Comparison of ENCODE assay signal across 8 cellular contexts in the genomic region with DNA sequence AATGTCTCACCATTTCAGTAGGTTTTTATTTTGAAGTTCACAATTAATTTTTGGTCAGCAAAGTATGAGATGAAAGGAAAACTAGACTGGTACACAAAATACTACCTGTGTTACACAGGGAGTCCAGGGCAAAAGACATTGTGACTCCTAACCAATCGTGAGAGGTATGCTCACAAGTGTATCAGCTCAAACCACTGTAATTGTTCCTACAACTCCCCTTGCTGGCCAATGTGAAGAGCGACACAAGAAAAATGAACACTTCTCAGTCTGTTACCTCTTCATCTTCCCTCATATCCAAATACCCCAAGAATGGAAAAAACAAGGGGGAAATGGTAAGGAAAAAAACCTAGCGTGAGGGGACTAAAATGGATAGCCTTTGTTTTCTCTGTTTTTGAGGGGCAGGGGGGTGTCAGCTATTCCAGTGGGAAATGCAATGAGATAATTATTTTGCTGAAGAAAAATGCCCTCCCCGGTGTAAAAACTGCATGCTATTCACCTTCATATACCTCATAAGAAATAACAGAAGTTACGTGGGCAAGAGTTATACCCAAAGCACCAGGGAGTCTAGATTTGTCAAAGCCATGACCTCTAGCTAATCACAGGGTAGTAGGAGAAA. TPM values are rescaled to one million over a fixed set of nuclear protein-coding genes. Genes with fewer than 3 reads are reported as not detected.
DNase-seq lines count a peak whose midpoint lies in the region; ATAC-seq and TF ChIP-seq lines count a peak whose summit lies in the region.

No MANE protein-coding gene starts in this region.

- 25 to 27% methylated on average over 5 of the region's 5 CpGs for WGBS in body of pancreas, 2 donors

- intact Hi-C loops in body of pancreas (cut with DNase I), result no loop called here

- peak; percentile 68 for ATAC-seq in GM18511 (IDR thresholded peaks at IDR 0.05; ENCODE audit: unreplicated experiment)
- peak; percentile 46 for ATAC-seq in HG03025 (IDR thresholded peaks at IDR 0.05; ENCODE audit: low FRiP score, unreplicated experiment)
- peak; percentile 79 for ATAC-seq in body of pancreas
- ATAC-seq in memory B cell (ENCODE audit: low read depth), result peak; percentile 8

- peak; percentile 60 for TF ChIP-seq CTCF in BE2C (IDR thresholded peaks at IDR 0.05; ENCODE audit: low read depth, low read length)
- TF ChIP-seq CTCF in body of pancreas (IDR thresholded peaks at IDR 0.05), result peak; percentile 33 to 85 (median 78)
- TF ChIP-seq CTCF in coronary artery (IDR thresholded peaks at IDR 0.05), result no peak

- peaks cover 5% of the 10 kb centered on the region for H3K4me1 Mint-ChIP-seq in memory B cell

- H3K36me3 ChIP-seq in BE2C (no peaks in the 10 kb centered on the region), body of pancreas (replicated peaks in 1 of 2; ENCODE audit: insufficient read depth in 1 of 2, low read depth in 2 of 2) (no peaks in the 10 kb centered on the region)

- H3K9me3 ChIP-seq in BE2C, result no peaks in the 10 kb centered on the region
- no peaks in the 10 kb centered on the region for H3K9me3 ChIP-seq in body of pancreas

- H3K4me1 ChIP-seq in BE2C (no peaks in the 10 kb centered on the region), body of pancreas (peaks cover 27% of the 10 kb centered on the region)

- peak overlapping the region; percentile 2 to 74 (median 53) for H3K27ac ChIP-seq in body of pancreas
- no peak overlapping the region for H3K27ac ChIP-seq in coronary artery

- no peak overlapping the region for H3K27ac Mint-ChIP-seq in memory B cell

- DNase-seq in BE2C (no peak), NCI-H2196 treated with DMSO at 0.1 percent for 48 hours (lab: John Stamatoyannopoulos, UW; ENCODE audit: unreplicated experiment) (peak; percentile 72), body of pancreas (peak; percentile 25 to 65 (median 42)), memory B cell (ENCODE audit: low spot score in 2 of 2) (peak in 1 of 2 donors; percentile 6), foreskin melanocyte (no peak), coronary artery (ENCODE audit: low spot score) (no peak)

- H3K4me3 ChIP-seq in BE2C (ENCODE audit: low read depth, low read length) (no peak overlapping the region), body of pancreas (no peak overlapping the region), coronary artery (no peak overlapping the region)

- TF ChIP-seq POLR2A in body of pancreas (IDR thresholded peaks at IDR 0.05), result no peak

- H3K4me3 Mint-ChIP-seq in memory B cell, result no peak overlapping the region

- no peaks in the 10 kb centered on the region for H3K36me3 Mint-ChIP-seq in memory B cell

- H3K27me3 ChIP-seq in BE2C, result peaks cover 12% of the 10 kb centered on the region
- H3K27me3 ChIP-seq in body of pancreas, result no peaks in the 10 kb centered on the region

- no peaks in the 10 kb centered on the region for H3K9me3 Mint-ChIP-seq in memory B cell

- H3K27me3 Mint-ChIP-seq in memory B cell, result no peaks in the 10 kb centered on the region

RNA-seq across cellular contexts. Expression of a gene that starts 30.6 kb away (rescaled TPM):
- not detected for polyA plus RNA-seq in BE2C (2012; ENCODE audit: insufficient read depth, insufficient read length, low read depth)
- total RNA-seq in body of pancreas, result 10 to 100 TPM; 14.3 to 35.3 TPM

Comparison
In these comparisons a context has a peak if more than half of its experiments do, and no peak if none do; other contexts are left out.
1. DNase-seq: peak in NCI-H2196 treated with DMSO at 0.1 percent for 48 hours (single experiment) and body of pancreas (4 of 4); none in BE2C (single experiment), foreskin melanocyte (single experiment) and coronary artery (single experiment).
2. ATAC-seq: peak in every context shown above with its lines; median percentile 79 in body of pancreas; 68 in GM18511; 46 in HG03025; 8 in memory B cell.
3. H3K27ac ChIP-seq: peak in body of pancreas (4 of 4); none in coronary artery (0 of 2).